11 cellular contexts compared by ENCODE assay signal in genomic region chr16:84614075-84614474, GRCh38. TPM values are rescaled to one million over a fixed set of nuclear protein-coding genes. Genes with fewer than 3 reads are reported as not detected.
A peak's percentile ranks its signal among the peaks of the same experiment; 100 is the strongest.
DNase-seq lines count a peak whose midpoint lies in the region; ATAC-seq and TF ChIP-seq lines count a peak whose summit lies in the region.
"Had no signal": no experiment of that assay in that cellular context is flagged by ENCODE, and none has a peak within 500 bp of the region (broad histone marks: within the 10 kb centered on the region; RNA-seq: fewer than 3 reads in every experiment).

No MANE protein-coding gene starts in this region.

- peaks cover 19% of the 10 kb centered on the region for H3K27me3 ChIP-seq in BLaER1
- peaks cover 9% of the 10 kb centered on the region for H3K27me3 ChIP-seq in HUES6 (ENCODE audit: control insufficient read depth, insufficient read depth, low read length)

- H3K9ac ChIP-seq in BLaER1 = no peak overlapping the region
- peak overlapping the region; percentile 3 for H3K9ac ChIP-seq in HUES6 (ENCODE audit: low read length)

- peak overlapping the region; percentile 50 for H3K27ac Mint-ChIP-seq in central memory CD8-positive, alpha-beta T cell (ENCODE audit: low read depth)

- H3K4me3 ChIP-seq in BLaER1 = no peak overlapping the region
- H3K4me3 ChIP-seq in HUES6 (ENCODE audit: low read depth, low read length) = no peak overlapping the region

- no peaks in the 10 kb centered on the region for H3K9me3 Mint-ChIP-seq in central memory CD8-positive, alpha-beta T cell

- ATAC-seq in central memory CD8-positive, alpha-beta T cell (replicated peaks; ENCODE audit: extremely low read depth, poor library complexity, severe bottlenecking) = no peak
- ATAC-seq in omental fat pad (ENCODE audit: low FRiP score) (peak; percentile 49), GM18909 (IDR thresholded peaks at IDR 0.05; ENCODE audit: poor library complexity, unreplicated experiment) (no peak), GM18502 (IDR thresholded peaks at IDR 0.05; ENCODE audit: poor library complexity, unreplicated experiment) (no peak)

- no peak for TF ChIP-seq CTCF in omental fat pad (IDR thresholded peaks at IDR 0.05)

- H3K36me3 ChIP-seq in BLaER1 = no peaks in the 10 kb centered on the region; the same call in 1 of the 2 replicates
- peaks cover 36% of the 10 kb centered on the region for H3K36me3 ChIP-seq in HUES6 (ENCODE audit: control insufficient read depth, insufficient read depth, low read length)

- peaks cover 39% of the 10 kb centered on the region for H3K36me3 Mint-ChIP-seq in central memory CD8-positive, alpha-beta T cell (ENCODE audit: insufficient read depth)

- H3K27me3 Mint-ChIP-seq in central memory CD8-positive, alpha-beta T cell = no peaks in the 10 kb centered on the region

- peaks cover 46% of the 10 kb centered on the region; the same call in 1 of the 2 replicates for H4K20me1 ChIP-seq in BLaER1

- peaks cover 87% of the 10 kb centered on the region for H3K4me1 Mint-ChIP-seq in central memory CD8-positive, alpha-beta T cell

- no peak for DNase-seq in central memory CD8-positive, alpha-beta T cell (ENCODE audit: low spot score in 2 of 2)
- no peak for DNase-seq in omental fat pad (ENCODE audit: low spot score)
- no peak for DNase-seq in NCI-H774 (lab: John Stamatoyannopoulos, UW)
- DNase-seq in NCI-H82 treated with DMSO at 0.1 percent for 48 hours (lab: John Stamatoyannopoulos, UW; ENCODE audit: unreplicated experiment) = no peak
- DNase-seq: DMS 273 treated with DMSO at 0.1 percent for 48 hours, hippocampal formation, NCI-H1436 had no signal

- H3K9me3 ChIP-seq in BLaER1 (peaks cover 9% of the 10 kb centered on the region; the same call in 1 of the 2 replicates), HUES6 (ENCODE audit: control insufficient read depth, insufficient read depth, low read depth, low read length) (no peaks in the 10 kb centered on the region)

- no peak overlapping the region for H3K27ac ChIP-seq in BLaER1
- no peak overlapping the region for H3K27ac ChIP-seq in HUES6 (ENCODE audit: low read depth, low read length)

- H3K4me1 ChIP-seq in BLaER1 (peaks cover 71% of the 10 kb centered on the region), HUES6 (ENCODE audit: control insufficient read depth, insufficient read depth, low read length) (peaks cover 29% of the 10 kb centered on the region)

- H3K4me2 ChIP-seq in BLaER1 = peak overlapping the region; percentile 100

- peak overlapping the region; percentile 97 for H3K4me3 Mint-ChIP-seq in central memory CD8-positive, alpha-beta T cell

RNA-seq across cellular contexts. Expression of gene COTL1, which starts 3.8 kb away (rescaled TPM):
- total RNA-seq in omental fat pad = 10 to 100 TPM; 55.3 to 95.1 (median 78.4) TPM

RNA-seq across cellular contexts. Expression of gene KLHL36, which starts 34.2 kb away (rescaled TPM):
- 10 to 100 TPM; 60.0 to 72.2 (median 65.8) TPM for total RNA-seq in omental fat pad
